ENCODE assay signal across 8 cellular contexts in the genomic region with DNA sequence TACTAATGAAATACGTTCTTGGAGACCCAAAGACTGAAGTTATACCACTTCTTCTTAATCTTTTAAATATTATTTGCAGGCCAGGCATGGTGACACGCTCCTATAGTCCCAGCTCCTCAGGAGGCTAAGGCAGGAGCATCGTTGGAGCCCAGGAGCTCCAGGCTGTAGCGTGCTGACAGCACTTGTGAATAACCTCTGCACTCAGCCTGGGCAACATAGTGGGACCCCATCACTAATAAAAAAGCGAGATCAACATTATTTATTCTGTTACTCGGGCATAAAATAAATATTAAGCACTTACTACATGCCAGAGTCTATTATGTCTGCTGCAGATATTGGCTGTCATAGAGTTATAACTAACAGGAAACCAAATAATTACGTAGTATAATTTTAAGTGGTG. TPM values are rescaled to one million over a fixed set of nuclear protein-coding genes. Genes with fewer than 3 reads are reported as not detected.
DNase-seq lines count a peak whose midpoint lies in the region; ATAC-seq, FAIRE-seq and TF ChIP-seq lines count a peak whose summit lies in the region.

No MANE protein-coding gene starts in this region.

- no peak overlapping the region for H2BK5ac ChIP-seq in mesenchymal stem cell (ENCODE audit: low read depth, low read length, poor library complexity, severe bottlenecking)

- no peak overlapping the region for H3K18ac ChIP-seq in mesenchymal stem cell (ENCODE audit: low read depth in 1 of 2, low read length in 2 of 2)

- peaks cover 4% of the 10 kb centered on the region for H3K79me1 ChIP-seq in mesenchymal stem cell (replicated peaks; ENCODE audit: low read length, poor library complexity, severe bottlenecking)

- peak overlapping the region; percentile 95 for H3K4me3 Mint-ChIP-seq in activated naive CD4-positive, alpha-beta T cell treated with anti-CD3 and anti-CD28 coated beads, Interleukin-2, amount 10 ng/mL, durations not matched to agents 7 days and 5 days

- no peak overlapping the region for H2BK120ac ChIP-seq in mesenchymal stem cell (ENCODE audit: low read depth, low read length)

- in situ Hi-C loops in GM12878 (cut with MboI): no loop called here

- no peak overlapping the region for H4K91ac ChIP-seq in mesenchymal stem cell (ENCODE audit: low read length)

- H3K4me3 ChIP-seq in GM12878 (peak overlapping the region; percentile 80), mesenchymal stem cell (ENCODE audit: insufficient read depth in 1 of 2, low read depth in 1 of 2, low read length in 2 of 2) (peak overlapping the region in 1 of 2 experiments; percentile 91), upper lobe of right lung (peak overlapping the region; percentile 99)

- H3K9ac ChIP-seq in GM12878 (ENCODE audit: control insufficient read depth, insufficient read depth, low read length) (peak overlapping the region; percentile 99), mesenchymal stem cell (ENCODE audit: low read length) (peak overlapping the region; percentile 97)

- intact Hi-C loops in GM12878 (cut with micrococcal nuclease; ENCODE audit: unreplicated experiment): loop anchor here (10.0 kb wide), 1 partner anchor 589 kb away; a partner anchor contains a TSS
- intact Hi-C loops in upper lobe of right lung (cut with DNase I): no loop called here

- H2AK5ac ChIP-seq in mesenchymal stem cell (ENCODE audit: low read length, severe bottlenecking): peak overlapping the region; percentile 61

- H3K14ac ChIP-seq in mesenchymal stem cell (ENCODE audit: low read length in 2 of 2): no peak overlapping the region

- no peak overlapping the region for H2BK15ac ChIP-seq in mesenchymal stem cell (ENCODE audit: low read depth, poor library complexity, severe bottlenecking)

- H3K4ac ChIP-seq in mesenchymal stem cell (ENCODE audit: low read depth in 1 of 2, low read length in 2 of 2): no peak overlapping the region

- ATAC-seq in GM12878: no peak
- no peak for ATAC-seq in upper lobe of right lung

- no peak for TF ChIP-seq EP300 in GM12878 (IDR thresholded peaks at IDR 0.05; ENCODE audit: borderline replicate concordance in 1 of 2, control insufficient read depth in 1 of 2, low read depth in 2 of 2, low read length in 2 of 2)

- H2BK12ac ChIP-seq in mesenchymal stem cell (ENCODE audit: low read length in 2 of 2): no peak overlapping the region

- H3K79me2 ChIP-seq in GM12878 (ENCODE audit: control insufficient read depth, insufficient read depth, low read length): peaks cover 47% of the 10 kb centered on the region

- no peak for DNase-seq in activated naive CD4-positive, alpha-beta T cell treated with anti-CD3 and anti-CD28 coated beads, Interleukin-2, amount 10 ng/mL, durations not matched to agents 7 days and 5 days
- no peak for DNase-seq in activated naive CD4-positive, alpha-beta T cell treated with anti-CD3 and anti-CD28 coated beads, Interleukin-2, amount 50 U/mL, for 16 hours
- DNase-seq in GM12878 (ENCODE audit: low read depth, low spot score) (no peak), mesenchymal stem cell (no peak), upper lobe of right lung (no peak), NCI-H510A treated with DMSO at 0.1 percent for 48 hours (lab: John Stamatoyannopoulos, UW) (no peak), NCI-H1694 (lab: John Stamatoyannopoulos, UW) (no peak), cerebellar nuclear complex (lab: John Stamatoyannopoulos, UW) (no peak)

- FAIRE-seq in GM12878 (lab: Jason Lieb, UNC): no peak

- peaks cover 49% of the 10 kb centered on the region for H3K4me1 Mint-ChIP-seq in activated naive CD4-positive, alpha-beta T cell treated with anti-CD3 and anti-CD28 coated beads, Interleukin-2, amount 10 ng/mL, durations not matched to agents 7 days and 5 days

- RAD21 ChIA-PET in GM12878 (lab: Charles Lee; ENCODE audit: unreplicated experiment): interaction anchor here (0.8 to 2.9 kb wide), 6 partner anchors 36 to 674 kb away, joined by 3 to 40 read pairs (median 8); a partner anchor contains a TSS

- H3K23ac ChIP-seq in mesenchymal stem cell (ENCODE audit: low read length in 2 of 2): no peak overlapping the region

- TF ChIP-seq CTCF in GM12878 (IDR thresholded peaks at IDR 0.05 in 2 of 3, conservative IDR thresholded peaks at IDR 0.05 in 1 of 3; ENCODE audit: control insufficient read depth in 2 of 3, extremely low read depth in 1 of 3, insufficient read depth in 1 of 3, low read depth in 3 of 3, low read length in 3 of 3) (no peak), upper lobe of right lung (IDR thresholded peaks at IDR 0.05) (no peak)

- peaks cover 4% of the 10 kb centered on the region for H3K9me3 Mint-ChIP-seq in activated naive CD4-positive, alpha-beta T cell treated with anti-CD3 and anti-CD28 coated beads, Interleukin-2, amount 10 ng/mL, durations not matched to agents 7 days and 5 days

- SMC1A ChIA-PET in GM12878 (lab: Charles Lee; ENCODE audit: uncharacterized antibody, unreplicated experiment): interaction anchor here (1.1 to 4.9 kb wide), 8 partner anchors 17 to 250 kb away, joined by 3 to 74 read pairs (median 4); a partner anchor contains a TSS

- POLR2A ChIA-PET in GM12878 (lab: Charles Lee): interaction anchor here (1.1 to 5.2 kb wide), 3 partner anchors 36 to 122 kb away, joined by 3 to 85 read pairs (median 7); a partner anchor contains a TSS

- no peak for TF ChIP-seq RAD21 in GM12878 (IDR thresholded peaks at IDR 0.05; ENCODE audit: insufficient read depth, low read depth, low read length)

- peak overlapping the region; percentile 60 for H4K8ac ChIP-seq in mesenchymal stem cell (ENCODE audit: low read length)

- H3K27ac ChIP-seq in GM12878 (ENCODE audit: control insufficient read depth, insufficient read depth): peak overlapping the region; percentile 95; the same call in 1 of the 2 replicates
- no peak overlapping the region for H3K27ac ChIP-seq in mesenchymal stem cell (ENCODE audit: low read length, poor library complexity, severe bottlenecking)
- peak overlapping the region; percentile 95 for H3K27ac ChIP-seq in upper lobe of right lung

- 56% methylated on average over 7 of the region's 7 CpGs for WGBS in GM12878 (ENCODE audit: insufficient coverage, insufficient replicate concordance, low lambda C conversion rate, missing lambda C conversion rate)
- WGBS in mesenchymal stem cell: 91% methylated on average over 4 of the region's 7 CpGs

- H3K36me3 ChIP-seq in GM12878 (ENCODE audit: control insufficient read depth in 2 of 2, insufficient read depth in 2 of 2, low read length in 1 of 2): peaks cover 0 to 8% of the 10 kb centered on the region in 2 experiments; a peak in 1 of 4 replicates
- H3K36me3 ChIP-seq in mesenchymal stem cell (ENCODE audit: control insufficient read depth in 1 of 2, insufficient read depth in 2 of 2, low read depth in 1 of 2, low read length in 2 of 2): peaks cover 2 to 6% of the 10 kb centered on the region in 2 experiments
- H3K36me3 ChIP-seq in upper lobe of right lung: peaks cover 5% of the 10 kb centered on the region

- H3K27ac Mint-ChIP-seq in activated naive CD4-positive, alpha-beta T cell treated with anti-CD3 and anti-CD28 coated beads, Interleukin-2, amount 10 ng/mL, durations not matched to agents 7 days and 5 days: peak overlapping the region; percentile 96

- BruUV-seq in GM12878 (replicated peaks; lab: Mats Ljungman, UMichigan): no TSS peak

- TF ChIP-seq POLR2A in GM12878 (IDR thresholded peaks at IDR 0.05; ENCODE audit: low read depth, low read length): no peak

- H3K9me3 ChIP-seq in GM12878 (replicated peaks; ENCODE audit: control insufficient read depth, insufficient read depth, low read length) (no peaks in the 10 kb centered on the region), mesenchymal stem cell (ENCODE audit: control insufficient read depth, low read length) (no peaks in the 10 kb centered on the region), upper lobe of right lung (no peaks in the 10 kb centered on the region)

- H3K27me3 Mint-ChIP-seq in activated naive CD4-positive, alpha-beta T cell treated with anti-CD3 and anti-CD28 coated beads, Interleukin-2, amount 10 ng/mL, durations not matched to agents 7 days and 5 days: no peaks in the 10 kb centered on the region

- H3K4me1 ChIP-seq in GM12878 (ENCODE audit: control insufficient read depth, insufficient read depth, low read length) (no peaks in the 10 kb centered on the region; the same call in 1 of the 2 replicates), mesenchymal stem cell (ENCODE audit: control insufficient read depth, insufficient read depth, low read depth, low read length) (peaks cover 5% of the 10 kb centered on the region), upper lobe of right lung (peaks cover 29% of the 10 kb centered on the region)

- CTCF ChIA-PET in activated naive CD4-positive, alpha-beta T cell treated with anti-CD3 and anti-CD28 coated beads, Interleukin-2, amount 10 ng/mL, durations not matched to agents 7 days and 5 days (lab: Charles Lee): interaction anchor here (3.6 kb wide), 1 partner anchor 42 kb away, joined by 21 read pairs; a partner anchor contains a TSS
- CTCF ChIA-PET in GM12878 (lab: Yijun Ruan, JAX): interaction anchor here (0.6 to 3.5 kb wide), 14 partner anchors 11 to 1357 kb away, joined by 3 to 36 read pairs (median 4); a partner anchor contains a TSS

- H4K20me1 ChIP-seq in GM12878 (ENCODE audit: control insufficient read depth, insufficient read depth): 0 out of 2 replicates have a peak, but pooled peaks cover 3% of the 10 kb centered on the region

- peak overlapping the region; percentile 74; the same call in 1 of the 2 replicates for H2AFZ ChIP-seq in GM12878 (ENCODE audit: control insufficient read depth, low read depth, low read length)
- no peak overlapping the region for H2AFZ ChIP-seq in mesenchymal stem cell (ENCODE audit: low read depth, low read length)

- H3K27me3 ChIP-seq in GM12878 (replicated peaks in 1 of 2; ENCODE audit: control insufficient read depth in 2 of 2, insufficient read depth in 2 of 2, low read length in 1 of 2) (no peaks in the 10 kb centered on the region), mesenchymal stem cell (ENCODE audit: control insufficient read depth in 1 of 2, insufficient read depth in 1 of 2, low read length in 2 of 2) (no peaks in the 10 kb centered on the region), upper lobe of right lung (no peaks in the 10 kb centered on the region)

- H3K4me2 ChIP-seq in GM12878 (ENCODE audit: control insufficient read depth, insufficient read depth): peak overlapping the region; percentile 71
- H3K4me2 ChIP-seq in mesenchymal stem cell (ENCODE audit: low read length, poor library complexity, severe bottlenecking): peak overlapping the region; percentile 82

- peaks cover 31% of the 10 kb centered on the region for H3K36me3 Mint-ChIP-seq in activated naive CD4-positive, alpha-beta T cell treated with anti-CD3 and anti-CD28 coated beads, Interleukin-2, amount 10 ng/mL, durations not matched to agents 7 days and 5 days

RNA-seq across cellular contexts. Expression of a gene that starts 0.7 kb away (rescaled TPM):
- total RNA-seq in GM12878 (2013; cell fraction: nucleolus; rRNA removed): 97.7 and 110 TPM in 2 replicates
- 27.8 and 30.8 TPM in 2 replicates for total RNA-seq in GM12878 (2014; rRNA removed)
- 29.2 and 30.8 TPM in 2 replicates for total RNA-seq in GM12878 (2014; rRNA removed; fragmentation: Illumina TruSeq; extraction: Trizol)
- total RNA-seq in GM12878 (2021): 34.9 and 38.7 TPM in 2 replicates
- 6.8 TPM for polyA plus RNA-seq in GM12878 (2011; ENCODE audit: low read depth)
- polyA plus RNA-seq in GM12878 (2011; rRNA removed): 23.3 and 28.3 TPM in 2 replicates
- 10.9 and 13.4 TPM in 2 replicates for polyA plus RNA-seq in GM12878 (2011; cell fraction: cytosol; rRNA removed)
- 28.1 and 30.9 TPM in 2 replicates for polyA plus RNA-seq in GM12878 (2011; cell fraction: nucleus; rRNA removed)
- polyA plus RNA-seq in GM12878 (2012): 8.1 and 13.2 TPM in 2 replicates
- 28.8 and 36.1 TPM in 2 replicates for polyA plus RNA-seq in GM12878 (2014; fragmentation: Illumina TruSeq; extraction: Trizol)
- 10 to 100 TPM in 1 of 2 experiments, 1 to 10 TPM in 1; 7.3 to 12.4 TPM for polyA plus RNA-seq in GM12878 (2014; fragmentation: Nextera tagmentation; extraction: Ambion mirVana)
- 23.2 and 25.9 TPM in 2 replicates for polyA plus RNA-seq in GM12878 (2014; rRNA removed)
- polyA plus RNA-seq in GM12878 (2016; fragmentation: Nextera tagmentation; extraction: Ambion mirVana): 10 to 100 TPM; 30.0 to 32.1 TPM
- 20.8 and 33.4 TPM in 2 replicates for polyA minus RNA-seq in GM12878 (2011; rRNA and poly(A)+ RNA removed)
- 12.6 and 12.7 TPM in 2 replicates for polyA minus RNA-seq in GM12878 (2011; cell fraction: cytosol; rRNA and poly(A)+ RNA removed)
- polyA minus RNA-seq in GM12878 (2011; cell fraction: nucleus; rRNA and poly(A)+ RNA removed): 35.5 and 66.6 TPM in 2 replicates
- 15.4 TPM for polyA plus RNA-seq in mesenchymal stem cell (2013, experiment 1 of 2)
- polyA plus RNA-seq in mesenchymal stem cell (2013, experiment 2 of 2): 18.2 TPM
- total RNA-seq in upper lobe of right lung: 25.8 TPM

RNA-seq across cellular contexts. Expression of a gene that starts 41.9 kb away (rescaled TPM):
- 53.1 and 63.8 TPM in 2 replicates for total RNA-seq in GM12878 (2013; cell fraction: nucleolus; rRNA removed)
- total RNA-seq in GM12878 (2014; rRNA removed) (15.1 and 22.1 TPM in 2 replicates), GM12878 (2014; rRNA removed; fragmentation: Illumina TruSeq; extraction: Trizol) (22.5 and 23.6 TPM in 2 replicates), GM12878 (2021) (15.2 and 19.1 TPM in 2 replicates), upper lobe of right lung (48.3 TPM)
- 12.3 TPM for polyA plus RNA-seq in GM12878 (2011; ENCODE audit: low read depth)
- polyA plus RNA-seq in GM12878 (2011; rRNA removed) (32.3 and 58.3 TPM in 2 replicates), GM12878 (2014; fragmentation: Illumina TruSeq; extraction: Trizol) (26.2 and 33.2 TPM in 2 replicates), GM12878 (2014; fragmentation: Nextera tagmentation; extraction: Ambion mirVana) (10 to 100 TPM; 31.3 to 31.5 TPM), GM12878 (2014; rRNA removed) (15.9 and 19.2 TPM in 2 replicates), GM12878 (2016; fragmentation: Nextera tagmentation; extraction: Ambion mirVana) (10 to 100 TPM; 27.4 to 30.4 TPM)
- 10.6 and 15.4 TPM in 2 replicates for polyA plus RNA-seq in GM12878 (2011; cell fraction: cytosol; rRNA removed)
- polyA plus RNA-seq in GM12878 (2011; cell fraction: nucleus; rRNA removed): 11.7 and 12.5 TPM in 2 replicates
- polyA plus RNA-seq in GM12878 (2012): 14.5 and 18.4 TPM in 2 replicates
- 16.4 and 109 TPM in 2 replicates for polyA minus RNA-seq in GM12878 (2011; rRNA and poly(A)+ RNA removed)
- 6.9 and 7.2 TPM in 2 replicates for polyA minus RNA-seq in GM12878 (2011; cell fraction: cytosol; rRNA and poly(A)+ RNA removed)
- 6.8 and 10.5 TPM in 2 replicates for polyA minus RNA-seq in GM12878 (2011; cell fraction: nucleus; rRNA and poly(A)+ RNA removed)
- polyA plus RNA-seq in mesenchymal stem cell (2013, experiment 1 of 2): 8.9 TPM
- polyA plus RNA-seq in mesenchymal stem cell (2013, experiment 2 of 2): 9.0 TPM

RNA-seq across cellular contexts. Expression of a gene that starts 42.1 kb away (rescaled TPM):
- total RNA-seq in GM12878 (2013; cell fraction: nucleolus; rRNA removed): 793 and 868 TPM in 2 replicates
- 191 and 254 TPM in 2 replicates for total RNA-seq in GM12878 (2014; rRNA removed)
- total RNA-seq in GM12878 (2014; rRNA removed; fragmentation: Illumina TruSeq; extraction: Trizol): 301 and 314 TPM in 2 replicates
- 180 and 206 TPM in 2 replicates for total RNA-seq in GM12878 (2021)
- polyA plus RNA-seq in GM12878 (2011; ENCODE audit: low read depth): 109 TPM
- 224 and 373 TPM in 2 replicates for polyA plus RNA-seq in GM12878 (2011; rRNA removed)
- polyA plus RNA-seq in GM12878 (2011; cell fraction: cytosol; rRNA removed): 52.9 and 55.8 TPM in 2 replicates
- polyA plus RNA-seq in GM12878 (2011; cell fraction: nucleus; rRNA removed): 359 and 420 TPM in 2 replicates
- polyA plus RNA-seq in GM12878 (2012): 132 and 157 TPM in 2 replicates
- polyA plus RNA-seq in GM12878 (2014; fragmentation: Illumina TruSeq; extraction: Trizol): 270 and 380 TPM in 2 replicates
- polyA plus RNA-seq in GM12878 (2014; fragmentation: Nextera tagmentation; extraction: Ambion mirVana): 100 to 1,000 TPM; 112 to 181 TPM
- polyA plus RNA-seq in GM12878 (2014; rRNA removed): 179 and 220 TPM in 2 replicates
- 100 to 1,000 TPM; 101 to 110 TPM for polyA plus RNA-seq in GM12878 (2016; fragmentation: Nextera tagmentation; extraction: Ambion mirVana)
- polyA minus RNA-seq in GM12878 (2011; rRNA and poly(A)+ RNA removed): 91.2 and 125 TPM in 2 replicates
- polyA minus RNA-seq in GM12878 (2011; cell fraction: cytosol; rRNA and poly(A)+ RNA removed): 60.7 and 72.5 TPM in 2 replicates
- polyA minus RNA-seq in GM12878 (2011; cell fraction: nucleus; rRNA and poly(A)+ RNA removed): 233 and 316 TPM in 2 replicates
- 117 TPM for polyA plus RNA-seq in mesenchymal stem cell (2013, experiment 1 of 2)
- polyA plus RNA-seq in mesenchymal stem cell (2013, experiment 2 of 2): 120 TPM
- 93.4 TPM for total RNA-seq in upper lobe of right lung
